ENCODE assay signal across 13 cellular contexts in genomic region chr15:65460948-65461347, GRCh38. TPM values are rescaled to one million over a fixed set of nuclear protein-coding genes. Genes with fewer than 3 reads are reported as not detected.
A peak's percentile ranks its signal among the peaks of the same experiment; 100 is the strongest.
DNase-seq lines count a peak whose midpoint lies in the region; ATAC-seq, FAIRE-seq and TF ChIP-seq lines count a peak whose summit lies in the region.
"Had no signal": no experiment of that assay in that cellular context is flagged by ENCODE, and none has a peak within 500 bp of the region (broad histone marks: within the 10 kb centered on the region; RNA-seq: fewer than 3 reads in every experiment).

No MANE protein-coding gene starts in this region.

- ATAC-seq in GM19328 (IDR thresholded peaks at IDR 0.05; ENCODE audit: unreplicated experiment) (no peak), GM21723 (IDR thresholded peaks at IDR 0.05; ENCODE audit: unreplicated experiment) (no peak)
- ATAC-seq: body of pancreas had no signal

- peak; percentile 5 for DNase-seq in AG10803 (ENCODE audit: low read depth)
- peak; percentile 31 for DNase-seq in HFFc6
- DNase-seq in neural crest cell (ENCODE audit: low read depth, low spot score) = no peak
- no peak for DNase-seq in NCI-H1417 (lab: John Stamatoyannopoulos, UW)
- DNase-seq in small intestine = no peak
- DNase-seq: body of pancreas, islet precursor cell had no signal

- TF ChIP-seq CTCF in AG10803 (conservative IDR thresholded peaks at IDR 0.05; ENCODE audit: low read length) (no peak), HFFc6 (IDR thresholded peaks at IDR 0.05) (no peak), neural crest cell (conservative IDR thresholded peaks at IDR 0.05) (no peak)

- H3K4me1 ChIP-seq in small intestine (ENCODE audit: control insufficient read depth in 2 of 2, insufficient read depth in 1 of 2, low read depth in 1 of 2, low read length in 1 of 2) = no peaks in the 10 kb centered on the region
- H3K4me1 ChIP-seq: body of pancreas, esophagus muscularis mucosa, neural progenitor cell had no signal

- no peaks in the 10 kb centered on the region for H3K9me3 ChIP-seq in small intestine (ENCODE audit: control insufficient read depth, low read depth)
- H3K9me3 ChIP-seq: body of pancreas, esophagus muscularis mucosa had no signal

- WGBS in small intestine, 3 donors = 84 to 89% (median 86%) methylated on average over 4 of the region's 4 CpGs

- peaks cover 39% of the 10 kb centered on the region for H3K36me3 Mint-ChIP-seq in HFFc6 (ENCODE audit: low read depth)
- peaks cover 21% of the 10 kb centered on the region for H3K36me3 Mint-ChIP-seq in activated naive CD4-positive, alpha-beta T cell treated with anti-CD3 and anti-CD28 coated beads, Interleukin-2, amount 50 U/mL, for 24 hours
- peaks cover 3% of the 10 kb centered on the region for H3K36me3 Mint-ChIP-seq in neural crest cell (ENCODE audit: low read depth)

- H3K27ac Mint-ChIP-seq in HFFc6 (peak overlapping the region; percentile 75), neural crest cell (ENCODE audit: unreplicated experiment) (peak overlapping the region; percentile 84)
- peak overlapping the region; percentile 71 for H3K27ac Mint-ChIP-seq in activated naive CD4-positive, alpha-beta T cell treated with anti-CD3 and anti-CD28 coated beads, Interleukin-2, amount 50 U/mL, for 24 hours
- H3K27ac Mint-ChIP-seq: neural progenitor cell had no signal

- H3K4me1 Mint-ChIP-seq in HFFc6 (ENCODE audit: low read depth) (peaks cover 9% of the 10 kb centered on the region), neural crest cell (no peaks in the 10 kb centered on the region)
- peaks cover 12% of the 10 kb centered on the region for H3K4me1 Mint-ChIP-seq in activated naive CD4-positive, alpha-beta T cell treated with anti-CD3 and anti-CD28 coated beads, Interleukin-2, amount 50 U/mL, for 24 hours
- H3K4me1 Mint-ChIP-seq: neural progenitor cell had no signal

- H3K27me3 ChIP-seq in small intestine (ENCODE audit: control insufficient read depth in 2 of 2, insufficient read depth in 2 of 2, low read length in 2 of 2) = no peaks in the 10 kb centered on the region
- H3K27me3 ChIP-seq: body of pancreas, esophagus muscularis mucosa, neural progenitor cell had no signal

- no peak overlapping the region for H3K27ac ChIP-seq in small intestine (ENCODE audit: low read depth in 1 of 2, low read length in 1 of 2)
- H3K27ac ChIP-seq: body of pancreas, C4-2B, esophagus muscularis mucosa, neural progenitor cell had no signal

- no peak overlapping the region for H3K4me3 Mint-ChIP-seq in HFFc6
- no peak overlapping the region for H3K4me3 Mint-ChIP-seq in activated naive CD4-positive, alpha-beta T cell treated with anti-CD3 and anti-CD28 coated beads, Interleukin-2, amount 50 U/mL, for 24 hours
- H3K4me3 Mint-ChIP-seq in neural crest cell = no peak overlapping the region
- H3K4me3 Mint-ChIP-seq: neural progenitor cell had no signal

- peaks cover 15 to 20% of the 10 kb centered on the region in 2 donors for H3K36me3 ChIP-seq in small intestine (ENCODE audit: control insufficient read depth in 2 of 2, insufficient read depth in 2 of 2, low read length in 2 of 2)

- H3K27me3 Mint-ChIP-seq in HFFc6 (ENCODE audit: insufficient read depth) = no peaks in the 10 kb centered on the region; the same call in 1 of the 2 replicates
- no peaks in the 10 kb centered on the region for H3K27me3 Mint-ChIP-seq in activated naive CD4-positive, alpha-beta T cell treated with anti-CD3 and anti-CD28 coated beads, Interleukin-2, amount 50 U/mL, for 24 hours
- no peaks in the 10 kb centered on the region for H3K27me3 Mint-ChIP-seq in neural crest cell (ENCODE audit: low read depth)

- no peaks in the 10 kb centered on the region for H3K9me3 Mint-ChIP-seq in HFFc6
- no peaks in the 10 kb centered on the region for H3K9me3 Mint-ChIP-seq in activated naive CD4-positive, alpha-beta T cell treated with anti-CD3 and anti-CD28 coated beads, Interleukin-2, amount 50 U/mL, for 24 hours
- H3K9me3 Mint-ChIP-seq in neural crest cell = no peaks in the 10 kb centered on the region
- H3K9me3 Mint-ChIP-seq: neural progenitor cell had no signal

- H3K4me3 ChIP-seq in AG10803 (ENCODE audit: low read length) (no peak overlapping the region), small intestine (ENCODE audit: low read depth in 1 of 2, low read length in 2 of 2) (no peak overlapping the region)
- H3K4me3 ChIP-seq: body of pancreas, esophagus muscularis mucosa, neural progenitor cell had no signal

- FAIRE-seq in small intestine (lab: Jason Lieb, UNC) = no peak

RNA-seq across cellular contexts. Expression of gene IGDCC4, which starts 38.2 kb away (rescaled TPM):
- under 1 TPM; 0.07 to 0.72 (median 0.55) TPM for total RNA-seq in HFFc6 (2021; fragmentation: NEBNext Ultra II Directional; extraction: Animal tissue kit (Norgen Biotek cat#: 25700))
- 19.8 and 19.9 TPM in 2 replicates for total RNA-seq in neural crest cell
- under 1 TPM in 2 of 3 donors, not detected in 1; 0.27 to 0.61 TPM for polyA plus RNA-seq in small intestine

RNA-seq across cellular contexts. Expression of gene DPP8, which starts 56.5 kb away (rescaled TPM):
- 10 to 100 TPM; 24.9 to 34.9 (median 30.9) TPM for total RNA-seq in HFFc6 (2021; fragmentation: NEBNext Ultra II Directional; extraction: Animal tissue kit (Norgen Biotek cat#: 25700))
- total RNA-seq in neural crest cell = 26.1 and 26.2 TPM in 2 replicates
- polyA plus RNA-seq in small intestine = 10 to 100 TPM in 2 of 3 donors, 1 to 10 TPM in 1; 9.2 to 13.4 (median 11.1) TPM

Comparison
In these comparisons a context has a peak if more than half of its experiments do, and no peak if none do; other contexts are left out.
1. DNase-seq: peak in AG10803 (single experiment) and HFFc6 (single experiment); none in neural crest cell (single experiment), NCI-H1417 (0 of 3) and small intestine (single experiment).
2. RNA of gene IGDCC4, which starts 38.2 kb away (total RNA-seq): 19.8 to 19.9 TPM in neural crest cell; 0.07 to 0.72 TPM in HFFc6; every median in the first group is over 10 times any median in the second.
3. Peak in every context shown above with its lines, with median percentiles within 50 percentile points of each other: H3K27ac Mint-ChIP-seq.